In genomic region chr17:79741401-79741750, GRCh38 we compare ENCODE assay signal across 2 cellular contexts.
TF ChIP-seq lines count a peak whose summit lies in the region.

No MANE protein-coding gene starts in this region.

TF ChIP-seq in H1, 55 proteins besides CTCF, POLR2A, EP300 and RAD21:
- TF ChIP-seq MAFK (IDR thresholded peaks at IDR 0.05; ENCODE audit: low read depth, low read length) (no peak), RNF2 (IDR thresholded peaks at IDR 0.05; ENCODE audit: borderline replicate concordance, low read depth, low read length, missing control alignments, poor library complexity, severe bottlenecking) (no peak), JUND (IDR thresholded peaks at IDR 0.05; ENCODE audit: low read length) (no peak), POLR2AphosphoS5 (IDR thresholded peaks at IDR 0.05; ENCODE audit: low read depth, low read length) (no peak), TAF7 (optimal IDR thresholded peaks at IDR 0.05; ENCODE audit: borderline replicate concordance, low read depth, low read length) (no peak), HDAC6 (IDR thresholded peaks at IDR 0.05; ENCODE audit: low read depth, low read length) (no peak), SIX5 (IDR thresholded peaks at IDR 0.05; ENCODE audit: low read depth, low read length) (no peak), CEBPB (IDR thresholded peaks at IDR 0.05; ENCODE audit: low read depth, low read length) (no peak), BRCA1 (IDR thresholded peaks at IDR 0.05; ENCODE audit: low read depth, low read length) (no peak), CBX5 (IDR thresholded peaks at IDR 0.05; ENCODE audit: low read depth, low read length) (no peak)
TF ChIP-seq in H1: peak in this region for 0.

TF ChIP-seq in neural cell, 6 proteins besides CTCF, POLR2A, EP300 and RAD21:
- no peak for TF ChIP-seq TAF1 (IDR thresholded peaks at IDR 0.05; ENCODE audit: low read depth)
- TF ChIP-seq EZH2 (IDR thresholded peaks at IDR 0.05; ENCODE audit: borderline replicate concordance, insufficient read depth, low read length, poor library complexity, severe bottlenecking) = no peak
- TF ChIP-seq REST (IDR thresholded peaks at IDR 0.05; ENCODE audit: borderline replicate concordance) = no peak
- no peak for TF ChIP-seq SMC3 (conservative IDR thresholded peaks at IDR 0.05; ENCODE audit: poor library complexity)
- no peak for TF ChIP-seq MXI1 (conservative IDR thresholded peaks at IDR 0.05; ENCODE audit: poor library complexity, severe bottlenecking)
- TF ChIP-seq POLR2AphosphoS5 (IDR thresholded peaks at IDR 0.05) = no peak
